In genomic region chr11:19962795-19963163, GRCh38 we compare ENCODE assay signal across 15 cellular contexts.
DNase-seq lines count a peak whose midpoint lies in the region; ATAC-seq and TF ChIP-seq lines count a peak whose summit lies in the region.
"Had no signal": no experiment of that assay in that cellular context is flagged by ENCODE, and none has a peak within 500 bp of the region (broad histone marks: within the 10 kb centered on the region; RNA-seq: fewer than 3 reads in every experiment).

No MANE protein-coding gene starts in this region.

- 58 to 63% methylated on average over 4 of the region's 4 CpGs for WGBS in thyroid gland, 2 donors

- H3F3A ChIP-seq in GM23338 (replicated peaks; ENCODE audit: low read depth) = no peaks in the 10 kb centered on the region

- H3K9me3 ChIP-seq in thyroid gland = no peaks in the 10 kb centered on the region
- no peaks in the 10 kb centered on the region for H3K9me3 ChIP-seq in gastrocnemius medialis

- in situ Hi-C loops in brain microvascular endothelial cell (cut with HindIII; ENCODE audit: low pct_ligation_motif_present, low sequenced_read_pairs) (no loop called here), gastrocnemius medialis (cut with MboI; ENCODE audit: low sequenced_read_pairs in 4 of 4) (loop anchor here in 1 of 4 donors (25.0 kb wide), 1 partner anchor 375 kb away; no protein-coding TSS in a partner anchor)

- intact Hi-C loops in thyroid gland (cut with DNase I) = no loop called here
- intact Hi-C loops in gastrocnemius medialis (cut with DNase I; ENCODE audit: low total_unique reads) = no loop called here

- H3K36me3 ChIP-seq in GM23338 (ENCODE audit: insufficient read depth) (no peaks in the 10 kb centered on the region), brain microvascular endothelial cell (replicated peaks) (no peaks in the 10 kb centered on the region), kidney epithelial cell (ENCODE audit: control insufficient read depth, insufficient read depth, low read length) (no peaks in the 10 kb centered on the region), thyroid gland (no peaks in the 10 kb centered on the region), gastrocnemius medialis (no peaks in the 10 kb centered on the region)

- H3K4me1 ChIP-seq in GM23338 (ENCODE audit: insufficient read depth) (no peaks in the 10 kb centered on the region), thyroid gland (peaks cover 11 to 46% of the 10 kb centered on the region in 2 donors), gastrocnemius medialis (no peaks in the 10 kb centered on the region)
- H3K4me1 ChIP-seq: foreskin keratinocyte had no signal

- no peak overlapping the region for H3K27ac Mint-ChIP-seq in GM23338
- H3K27ac Mint-ChIP-seq: activated naive CD4-positive, alpha-beta T cell treated with anti-CD3 and anti-CD28 coated beads, Interleukin-2, amount 50 U/mL, for 24 hours; immature natural killer cell had no signal

- no peak overlapping the region for H3K4me3 Mint-ChIP-seq in GM23338
- H3K4me3 Mint-ChIP-seq: activated naive CD4-positive, alpha-beta T cell treated with anti-CD3 and anti-CD28 coated beads, Interleukin-2, amount 50 U/mL, for 24 hours had no signal

- H3K27me3 Mint-ChIP-seq in GM23338 (ENCODE audit: insufficient read depth, low read depth, poor library complexity) = no peaks in the 10 kb centered on the region

- H3K4me1 Mint-ChIP-seq in GM23338 = peaks cover 6% of the 10 kb centered on the region

- H3K27me3 ChIP-seq in GM23338 (ENCODE audit: insufficient read depth) (no peaks in the 10 kb centered on the region), brain microvascular endothelial cell (replicated peaks) (no peaks in the 10 kb centered on the region), kidney epithelial cell (ENCODE audit: control insufficient read depth, insufficient read depth, low read length) (no peaks in the 10 kb centered on the region), thyroid gland (no peaks in the 10 kb centered on the region), gastrocnemius medialis (no peaks in the 10 kb centered on the region)
- H3K27me3 ChIP-seq: foreskin keratinocyte had no signal

- DNase-seq in GM23338 (ENCODE audit: low spot score) (no peak), brain microvascular endothelial cell (peak; percentile 77), kidney epithelial cell (ENCODE audit: low read depth) (peak; percentile 91), thyroid gland (peak in 1 of 2 donors; percentile 42), gastrocnemius medialis (no peak), cortex of kidney (lab: John Stamatoyannopoulos, UW) (no peak)
- DNase-seq: immature natural killer cell; NCI-H1417 treated with DMSO at 0.1 percent for 48 hours; NCI-H510A; OCI-M1; stimulated activated CD4-positive, alpha-beta T cell treated with anti-CD3 and anti-CD28 coated beads, Interleukin-2, amount 100 ng/mL, for 48 hours had no signal

- 0 out of 2 replicates have a peak, but pooled peaks cover 3% of the 10 kb centered on the region for H3K9me2 ChIP-seq in GM23338 (ENCODE audit: insufficient read depth)

- H3K9me3 Mint-ChIP-seq in GM23338 = no peaks in the 10 kb centered on the region
- H3K9me3 Mint-ChIP-seq: activated naive CD4-positive, alpha-beta T cell treated with anti-CD3 and anti-CD28 coated beads, Interleukin-2, amount 50 U/mL, for 24 hours; immature natural killer cell had no signal

- TF ChIP-seq POLR2A in thyroid gland (IDR thresholded peaks at IDR 0.05) = no peak
- no peak for TF ChIP-seq POLR2A in gastrocnemius medialis (IDR thresholded peaks at IDR 0.05)

- no peak overlapping the region for H2AFZ ChIP-seq in GM23338

- H3K27ac ChIP-seq in GM23338 (ENCODE audit: low read depth) (0 out of 2 replicates have a peak overlapping the region, but pooled peaks have one; percentile 45), brain microvascular endothelial cell (peak overlapping the region; percentile 63), thyroid gland (peak overlapping the region; percentile 43 to 76 (median 57)), gastrocnemius medialis (no peak overlapping the region)
- H3K27ac ChIP-seq: foreskin keratinocyte, SK-N-MC had no signal

- H3K36me3 Mint-ChIP-seq in GM23338 (ENCODE audit: low read depth) = peaks cover 27% of the 10 kb centered on the region
- H3K36me3 Mint-ChIP-seq: activated naive CD4-positive, alpha-beta T cell treated with anti-CD3 and anti-CD28 coated beads, Interleukin-2, amount 50 U/mL, for 24 hours; immature natural killer cell had no signal

- H3K79me2 ChIP-seq in GM23338 (replicated peaks; ENCODE audit: insufficient read depth) = no peaks in the 10 kb centered on the region

- ATAC-seq in GM23338 (no peak), HG02870 (IDR thresholded peaks at IDR 0.05; ENCODE audit: unreplicated experiment) (no peak), gastrocnemius medialis (no peak)
- ATAC-seq: foreskin keratinocyte had no signal

- peaks cover 7% of the 10 kb centered on the region for H4K20me1 ChIP-seq in GM23338 (replicated peaks; ENCODE audit: insufficient read depth)

- H3K4me3 ChIP-seq in GM23338 (no peak overlapping the region), brain microvascular endothelial cell (ENCODE audit: low read depth, low read length) (no peak overlapping the region), kidney epithelial cell (ENCODE audit: low read depth, low read length) (no peak overlapping the region), thyroid gland (replicated peaks in 1 of 3) (no peak overlapping the region), gastrocnemius medialis (no peak overlapping the region)
- H3K4me3 ChIP-seq: SK-N-MC had no signal

- no peak overlapping the region for H3K4me2 ChIP-seq in GM23338

- TF ChIP-seq CTCF in GM23338 (conservative IDR thresholded peaks at IDR 0.05; ENCODE audit: low read depth in 2 of 2) (no peak), brain microvascular endothelial cell (IDR thresholded peaks at IDR 0.05; ENCODE audit: low read depth, low read length, missing control alignments) (no peak), kidney epithelial cell (IDR thresholded peaks at IDR 0.05; ENCODE audit: insufficient read depth, low read length, poor library complexity, severe bottlenecking) (no peak), thyroid gland (IDR thresholded peaks at IDR 0.05) (no peak), gastrocnemius medialis (IDR thresholded peaks at IDR 0.05 in 4 of 5, conservative IDR thresholded peaks at IDR 0.05 in 1 of 5) (no peak)

TF ChIP-seq in GM23338, 12 proteins besides CTCF, POLR2A, EP300 and RAD21 (continues in another document):
- TF ChIP-seq ZNF331 (CRISPR knock-in tag; IDR thresholded peaks at IDR 0.05; ENCODE audit: low read depth) = no peak
- no peak for TF ChIP-seq ZNF114 (CRISPR knock-in tag; IDR thresholded peaks at IDR 0.05)
- no peak for TF ChIP-seq POLR2AphosphoS5 (IDR thresholded peaks at IDR 0.05; ENCODE audit: low read depth)
- no peak for TF ChIP-seq ETS1 (IDR thresholded peaks at IDR 0.05)

Comparison
In these comparisons a context has a peak if more than half of its experiments do, and no peak if none do; other contexts are left out.
1. DNase-seq: peak in brain microvascular endothelial cell (single experiment) and kidney epithelial cell (single experiment); none in GM23338 (single experiment), gastrocnemius medialis (0 of 2) and cortex of kidney (single experiment).
2. H3K27ac ChIP-seq: peak in GM23338 (single experiment), brain microvascular endothelial cell (single experiment) and thyroid gland (3 of 3); none in gastrocnemius medialis (0 of 4).